26 cellular contexts compared by ENCODE assay signal in genomic region chr1:203227684-203228083, GRCh38. TPM values are rescaled to one million over a fixed set of nuclear protein-coding genes. Genes with fewer than 3 reads are reported as not detected.
A peak's percentile ranks its signal among the peaks of the same experiment; 100 is the strongest.
DNase-seq lines count a peak whose midpoint lies in the region; TF ChIP-seq lines count a peak whose summit lies in the region.
"Had no signal": no experiment of that assay in that cellular context is flagged by ENCODE, and none has a peak within 500 bp of the region (broad histone marks: within the 10 kb centered on the region; RNA-seq: fewer than 3 reads in every experiment).

No MANE protein-coding gene starts in this region.

- H3K36me3 ChIP-seq in neutrophil (peaks cover 3% of the 10 kb centered on the region), stomach (no peaks in the 10 kb centered on the region)
- H3K36me3 ChIP-seq: BE2C, BLaER1 had no signal

- no peaks in the 10 kb centered on the region for H3K4me1 Mint-ChIP-seq in activated T-helper 1 cell treated with anti-CD3 and anti-CD28 coated beads, Interleukin-12 subunit alpha, Interleukin-12 subunit beta, Interleukin-2, Interleukin-4 antibody, amounts not matched to agents 30 ng/mL and 10 ng/mL and 1 ng/mL, durations not matched to agents 14 hours and 24 hours and 36 hours (ENCODE audit: low read depth)
- H3K4me1 Mint-ChIP-seq: CD4-positive, alpha-beta memory T cell; CD4-positive, CD25-positive, alpha-beta regulatory T cell; CD8-positive, alpha-beta memory T cell had no signal

- no peaks in the 10 kb centered on the region for H3K9me3 Mint-ChIP-seq in activated T-helper 1 cell treated with anti-CD3 and anti-CD28 coated beads, Interleukin-12 subunit alpha, Interleukin-12 subunit beta, Interleukin-2, Interleukin-4 antibody, amounts not matched to agents 30 ng/mL and 10 ng/mL and 1 ng/mL, durations not matched to agents 14 hours and 24 hours and 36 hours
- H3K9me3 Mint-ChIP-seq: CD8-positive, alpha-beta memory T cell had no signal

- no peak overlapping the region for H3K4me3 Mint-ChIP-seq in activated T-helper 1 cell treated with anti-CD3 and anti-CD28 coated beads, Interleukin-12 subunit alpha, Interleukin-12 subunit beta, Interleukin-2, Interleukin-4 antibody, amounts not matched to agents 30 ng/mL and 10 ng/mL and 1 ng/mL, durations not matched to agents 14 hours and 24 hours and 36 hours
- H3K4me3 Mint-ChIP-seq: CD14-positive monocyte; CD4-positive, alpha-beta memory T cell; CD4-positive, CD25-positive, alpha-beta regulatory T cell; CD8-positive, alpha-beta memory T cell had no signal

- no peak for TF ChIP-seq EP300 in stomach (IDR thresholded peaks at IDR 0.05)

- in situ Hi-C loops in GM13976 (cut with MboI; ENCODE audit: low sequenced_read_pairs, unreplicated experiment) = no loop called here

- WGBS in stomach, 5 donors = 74 to 84% (median 81%) methylated on average over 4 of the region's 4 CpGs

- H3K27me3 Mint-ChIP-seq in activated T-helper 1 cell treated with anti-CD3 and anti-CD28 coated beads, Interleukin-12 subunit alpha, Interleukin-12 subunit beta, Interleukin-2, Interleukin-4 antibody, amounts not matched to agents 30 ng/mL and 10 ng/mL and 1 ng/mL, durations not matched to agents 14 hours and 24 hours and 36 hours (ENCODE audit: insufficient read depth) = peaks cover 11% of the 10 kb centered on the region

- H3K27ac Mint-ChIP-seq in activated T-helper 1 cell treated with anti-CD3 and anti-CD28 coated beads, Interleukin-12 subunit alpha, Interleukin-12 subunit beta, Interleukin-2, Interleukin-4 antibody, amounts not matched to agents 30 ng/mL and 10 ng/mL and 1 ng/mL, durations not matched to agents 14 hours and 24 hours and 36 hours = no peak overlapping the region
- H3K27ac Mint-ChIP-seq: CD4-positive, alpha-beta memory T cell; CD4-positive, CD25-positive, alpha-beta regulatory T cell; CD8-positive, alpha-beta memory T cell had no signal

- H3K27me3 ChIP-seq in neutrophil (no peaks in the 10 kb centered on the region), stomach (peaks cover 0 to 42% (median 2%) of the 10 kb centered on the region in 3 donors)
- H3K27me3 ChIP-seq: BE2C, BLaER1 had no signal

- no peak for TF ChIP-seq POLR2A in stomach (IDR thresholded peaks at IDR 0.05)

- H3K9me3 ChIP-seq in neutrophil = no peaks in the 10 kb centered on the region
- no peaks in the 10 kb centered on the region for H3K9me3 ChIP-seq in stomach
- H3K9me3 ChIP-seq: BE2C, BLaER1 had no signal

- TF ChIP-seq CTCF in GM13976 (IDR thresholded peaks at IDR 0.05; ENCODE audit: borderline replicate concordance, control extremely low read depth, extremely low read depth, insufficient read depth, missing control alignments) (no peak), neutrophil (IDR thresholded peaks at IDR 0.05) (no peak), stomach (IDR thresholded peaks at IDR 0.05) (no peak)

- H3K36me3 Mint-ChIP-seq in activated T-helper 1 cell treated with anti-CD3 and anti-CD28 coated beads, Interleukin-12 subunit alpha, Interleukin-12 subunit beta, Interleukin-2, Interleukin-4 antibody, amounts not matched to agents 30 ng/mL and 10 ng/mL and 1 ng/mL, durations not matched to agents 14 hours and 24 hours and 36 hours (ENCODE audit: low read depth) = no peaks in the 10 kb centered on the region
- H3K36me3 Mint-ChIP-seq: CD14-positive monocyte; CD4-positive, alpha-beta memory T cell; CD4-positive, CD25-positive, alpha-beta regulatory T cell; CD8-positive, alpha-beta memory T cell had no signal

- H3K4me3 ChIP-seq in neutrophil (ENCODE audit: low read depth in 1 of 2, low read length in 1 of 2) (no peak overlapping the region), stomach (no peak overlapping the region)
- H3K4me3 ChIP-seq: BLaER1 had no signal

- H3K4me1 ChIP-seq in neutrophil (ENCODE audit: control insufficient read depth in 1 of 2, insufficient read depth in 1 of 2, low read depth in 1 of 2, low read length in 1 of 2) (peaks cover 85 to 86% of the 10 kb centered on the region in 2 experiments), stomach (no peaks in the 10 kb centered on the region)
- H3K4me1 ChIP-seq: BE2C had no signal

- H3K27ac ChIP-seq in neutrophil = peak overlapping the region; percentile 63
- H3K27ac ChIP-seq in stomach = no peak overlapping the region
- H3K27ac ChIP-seq: BLaER1 had no signal

- intact Hi-C loops in stomach (cut with DNase I; ENCODE audit: low total_unique reads) = no loop called here
- intact Hi-C loops in activated T-helper 1 cell treated with anti-CD3 and anti-CD28 coated beads, Interleukin-12 subunit alpha, Interleukin-12 subunit beta, Interleukin-2, Interleukin-4 antibody, amounts not matched to agents 30 ng/mL and 10 ng/mL and 1 ng/mL, durations not matched to agents 14 hours and 24 hours and 36 hours (cut with micrococcal nuclease) = no loop called here

- DNase-seq in GM13976 (ENCODE audit: low spot score) (peak; percentile 1), stomach (no peak)
- no peak for DNase-seq in activated CD4-positive, alpha-beta T cell treated with anti-CD3 and anti-CD28 coated beads, Interleukin-2, amount 50 U/mL, for 4 hours
- no peak for DNase-seq in activated T-helper 1 cell treated with anti-CD3 and anti-CD28 coated beads, Interleukin-12 subunit alpha, Interleukin-12 subunit beta, Interleukin-2, Interleukin-4 antibody, amounts not matched to agents 30 ng/mL and 10 ng/mL and 1 ng/mL, durations not matched to agents 14 hours and 24 hours and 36 hours (ENCODE audit: low spot score)
- DNase-seq: 8988T; ACHN; BE2C; C1 segment of cervical spinal cord; CD4-positive, alpha-beta memory T cell; CD4-positive, CD25-positive, alpha-beta regulatory T cell; CD8-positive, alpha-beta memory T cell; COR-L47; DMS 273 treated with DMSO at 0.1 percent for 48 hours; DMS153; DMS53; DMS79; DND-41; EL; GDM1 had no signal

RNA-seq across cellular contexts. Expression of gene CHIT1, which starts 1.8 kb away (rescaled TPM):
- under 1 TPM in 1 of 5 donors, not detected in 4; 0.18 TPM for total RNA-seq in stomach
- under 1 TPM in 1 of 3 donors, not detected in 2; 0.05 TPM for polyA plus RNA-seq in stomach
- total RNA-seq in activated T-helper 1 cell treated with anti-CD3 and anti-CD28 coated beads, Interleukin-12 subunit alpha, Interleukin-12 subunit beta, Interleukin-2, Interleukin-4 antibody, amounts not matched to agents 30 ng/mL and 10 ng/mL and 1 ng/mL, durations not matched to agents 14 hours and 24 hours and 36 hours = 0.15 and 0.52 TPM in 2 replicates
- total RNA-seq: A673, Daoy, G401 had no signal
- polyA plus RNA-seq: AG04450; CD4-positive, alpha-beta memory T cell; CD4-positive, CD25-positive, alpha-beta regulatory T cell; CD8-positive, alpha-beta memory T cell had no signal

RNA-seq across cellular contexts. Expression of gene CHI3L1, which starts 41.2 kb away (rescaled TPM):
- total RNA-seq in stomach = 1 to 10 TPM in 2 of 5 donors, not detected in 3; 1.1 to 3.9 TPM
- polyA plus RNA-seq in stomach = 10 to 100 TPM in 1 of 3 donors, 1 to 10 TPM in 2; 2.0 to 28.1 (median 6.0) TPM
- total RNA-seq in activated T-helper 1 cell treated with anti-CD3 and anti-CD28 coated beads, Interleukin-12 subunit alpha, Interleukin-12 subunit beta, Interleukin-2, Interleukin-4 antibody, amounts not matched to agents 30 ng/mL and 10 ng/mL and 1 ng/mL, durations not matched to agents 14 hours and 24 hours and 36 hours = not detected in 2 replicates
- total RNA-seq: A673; CD4-positive, CD25-positive, alpha-beta regulatory T cell; CD8-positive, alpha-beta memory T cell; Daoy had no signal
- polyA plus RNA-seq: CD4-positive, alpha-beta memory T cell; CD4-positive, CD25-positive, alpha-beta regulatory T cell; CD8-positive, alpha-beta memory T cell had no signal

RNA-seq across cellular contexts. Expression of gene MYBPH, which starts 52.1 kb away (rescaled TPM):
- total RNA-seq in stomach = not detected
- polyA plus RNA-seq in stomach = under 1 TPM in 2 of 3 donors, not detected in 1; 0.05 to 0.19 TPM
- total RNA-seq in activated T-helper 1 cell treated with anti-CD3 and anti-CD28 coated beads, Interleukin-12 subunit alpha, Interleukin-12 subunit beta, Interleukin-2, Interleukin-4 antibody, amounts not matched to agents 30 ng/mL and 10 ng/mL and 1 ng/mL, durations not matched to agents 14 hours and 24 hours and 36 hours = not detected in 2 replicates
- total RNA-seq: A673; CD4-positive, alpha-beta memory T cell; CD4-positive, CD25-positive, alpha-beta regulatory T cell; CD8-positive, alpha-beta memory T cell; Daoy had no signal
- polyA plus RNA-seq: CD4-positive, alpha-beta memory T cell; CD4-positive, CD25-positive, alpha-beta regulatory T cell; CD8-positive, alpha-beta memory T cell had no signal
